Comparison of ENCODE assay signal across 11 cellular contexts in genomic region chr20:25288291-25289181, GRCh38. TPM values are rescaled to one million over a fixed set of nuclear protein-coding genes. Genes with fewer than 3 reads are reported as not detected.
DNase-seq lines count a peak whose midpoint lies in the region; ATAC-seq and TF ChIP-seq lines count a peak whose summit lies in the region.
"Had no signal": no experiment of that assay in that cellular context is flagged by ENCODE, and none has a peak within 500 bp of the region (broad histone marks: within the 10 kb centered on the region; RNA-seq: fewer than 3 reads in every experiment).

No MANE protein-coding gene starts in this region.

- intact Hi-C loops in heart left ventricle (cut with DNase I) (no loop called here), stomach (cut with DNase I; ENCODE audit: low total_unique reads) (no loop called here)

- H3K4me3 ChIP-seq in heart left ventricle = no peak overlapping the region
- H3K4me3 ChIP-seq in stomach = no peak overlapping the region
- H3K4me3 ChIP-seq: skin epidermis, vagina had no signal

- WGBS in heart left ventricle, 4 donors = 75 to 86% (median 82%) methylated on average over 20 to 22 of the region's 22 CpGs
- 90 to 94% (median 92%) methylated on average over 17 to 22 of the region's 22 CpGs for WGBS in stomach, 5 donors

- H3K4me1 ChIP-seq in heart left ventricle = peaks cover 0 to 35% (median 14%) of the 10 kb centered on the region in 12 donors
- H3K4me1 ChIP-seq in stomach = no peaks in the 10 kb centered on the region
- H3K4me1 ChIP-seq: vagina had no signal

- TF ChIP-seq EP300 in stomach (IDR thresholded peaks at IDR 0.05) = no peak

- TF ChIP-seq CTCF in heart left ventricle (IDR thresholded peaks at IDR 0.05) (no peak), stomach (IDR thresholded peaks at IDR 0.05) (no peak)

- ATAC-seq in GM18498 (IDR thresholded peaks at IDR 0.05; ENCODE audit: unreplicated experiment) (peak; percentile 94), GM19467 (IDR thresholded peaks at IDR 0.05; ENCODE audit: unreplicated experiment) (peak; percentile 87), HG03159 (IDR thresholded peaks at IDR 0.05; ENCODE audit: unreplicated experiment) (peak; percentile 90), heart left ventricle (no peak)

- TF ChIP-seq POLR2A in heart left ventricle (IDR thresholded peaks at IDR 0.05) = no peak
- TF ChIP-seq POLR2A in stomach (IDR thresholded peaks at IDR 0.05) = no peak

- DNase-seq in heart left ventricle (peak; percentile 4 to 49 (median 19)), NCI-H1105 treated with DMSO at 0.1 percent for 48 hours (lab: John Stamatoyannopoulos, UW) (no peak), kidney tubule cell (ENCODE audit: low spot score) (no peak), stomach (no peak), HT-29 (ENCODE audit: low spot score) (no peak)
- DNase-seq: DMS53 had no signal

- H3K9me3 ChIP-seq in heart left ventricle (no peaks in the 10 kb centered on the region), stomach (no peaks in the 10 kb centered on the region)
- H3K9me3 ChIP-seq: vagina had no signal

- H3K36me3 ChIP-seq in heart left ventricle (peaks cover 0 to 96% (median 87%) of the 10 kb centered on the region in 9 donors), stomach (peaks cover 66 to 100% (median 96%) of the 10 kb centered on the region in 4 donors)

- no peaks in the 10 kb centered on the region for H3K27me3 ChIP-seq in heart left ventricle
- no peaks in the 10 kb centered on the region for H3K27me3 ChIP-seq in stomach
- H3K27me3 ChIP-seq: vagina had no signal

- peak overlapping the region in 2 of 12 donors; percentile 11 to 29 for H3K27ac ChIP-seq in heart left ventricle
- H3K27ac ChIP-seq in stomach = peak overlapping the region in 1 of 5 donors; percentile 4
- H3K27ac ChIP-seq: skin epidermis, vagina had no signal

RNA-seq across cellular contexts. Expression of gene PYGB, which starts 40.7 kb away (rescaled TPM):
- total RNA-seq in heart left ventricle (100 to 1,000 TPM; 172 to 450 (median 233) TPM), stomach (100 to 1,000 TPM in 2 of 5 donors, 10 to 100 TPM in 3; 34.4 to 116 (median 78.8) TPM)
- polyA plus RNA-seq in heart left ventricle (100 to 1,000 TPM; 144 to 227 TPM), stomach (10 to 100 TPM; 23.1 to 34.0 (median 28.8) TPM)
- total RNA-seq in HT-29 (2014; rRNA removed; shearing (Covaris generic)) = 629 and 663 TPM in 2 replicates

Comparison
In these comparisons a context has a peak if more than half of its experiments do, and no peak if none do; other contexts are left out.
1. ATAC-seq: peak in GM18498 (single experiment), GM19467 (single experiment) and HG03159 (single experiment); none in heart left ventricle (0 of 4).
2. DNase-seq: peak in heart left ventricle (5 of 5); none in NCI-H1105 treated with DMSO at 0.1 percent for 48 hours (single experiment), kidney tubule cell (single experiment), stomach (single experiment) and HT-29 (single experiment).